Comparison of ENCODE assay signal across 13 cellular contexts in the genomic region with DNA sequence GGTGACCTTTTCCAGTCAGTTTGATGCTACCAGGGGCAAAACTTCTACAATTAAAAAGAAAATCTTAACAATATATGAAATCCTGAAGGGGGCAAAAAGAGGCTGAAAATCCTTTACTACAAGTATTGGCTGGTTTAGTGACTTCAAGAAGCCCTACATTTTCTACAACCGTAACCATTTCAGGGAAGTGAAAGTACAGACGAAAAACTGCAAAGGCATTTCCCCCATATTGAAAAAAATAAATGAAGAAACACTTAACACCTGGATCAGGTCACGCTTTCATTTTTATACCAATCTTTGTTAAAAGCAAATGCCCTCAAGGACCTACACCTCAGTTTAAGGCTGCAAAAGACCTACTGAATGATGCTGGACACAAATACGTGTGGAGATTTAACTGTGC. TPM values are rescaled to one million over a fixed set of nuclear protein-coding genes. Genes with fewer than 3 reads are reported as not detected.
A peak's percentile ranks its signal among the peaks of the same experiment; 100 is the strongest.
DNase-seq lines count a peak whose midpoint lies in the region; ATAC-seq and TF ChIP-seq lines count a peak whose summit lies in the region.
"Had no signal": no experiment of that assay in that cellular context is flagged by ENCODE, and none has a peak within 500 bp of the region (broad histone marks: within the 10 kb centered on the region; RNA-seq: fewer than 3 reads in every experiment).

No MANE protein-coding gene starts in this region.

- intact Hi-C loops in lower leg skin (cut with DNase I; ENCODE audit: low total_unique reads) = no loop called here

- TF ChIP-seq CTCF in lower leg skin (IDR thresholded peaks at IDR 0.05) = no peak

- ATAC-seq in GM18907 (IDR thresholded peaks at IDR 0.05; ENCODE audit: unreplicated experiment) (peak; percentile 71), GM21723 (IDR thresholded peaks at IDR 0.05; ENCODE audit: unreplicated experiment) (peak; percentile 96), HG03354 (IDR thresholded peaks at IDR 0.05; ENCODE audit: poor library complexity, severe bottlenecking, unreplicated experiment) (peak; percentile 86), HG02588 (IDR thresholded peaks at IDR 0.05; ENCODE audit: unreplicated experiment) (no peak)
- ATAC-seq: gastroesophageal sphincter, left colon had no signal

- no peak overlapping the region for H3K4me3 ChIP-seq in lower leg skin (ENCODE audit: low read depth, poor library complexity, severe bottlenecking)
- H3K4me3 ChIP-seq: gastroesophageal sphincter had no signal

- 69 to 77% methylated on average over 4 of the region's 4 CpGs for WGBS in lower leg skin, 2 donors

- DNase-seq in germinal center (ENCODE audit: low spot score) = peak; percentile 50
- DNase-seq in GDM1 (lab: John Stamatoyannopoulos, UW) = no peak
- DNase-seq in NCI-H1436 (lab: John Stamatoyannopoulos, UW) = no peak
- DNase-seq in lower leg skin (ENCODE audit: low spot score in 2 of 2) = no peak
- DNase-seq: activated CD8-positive, alpha-beta memory T cell treated with anti-CD3 and anti-CD28 coated beads for 24 hours; left colon; stimulated activated CD4-positive, alpha-beta T cell treated with anti-CD3 and anti-CD28 coated beads, Interleukin-12 subunit alpha, Interleukin-12 subunit beta, amount 100 ng/mL, for 4 hours; T-helper 1 cell had no signal

- no peak for TF ChIP-seq POLR2A in lower leg skin (IDR thresholded peaks at IDR 0.05)

RNA-seq across cellular contexts. Expression of a gene that starts 38.6 kb away (rescaled TPM):
- 1 to 10 TPM in 2 of 4 donors, not detected in 2; 1.7 to 9.1 TPM for total RNA-seq in lower leg skin

RNA-seq across cellular contexts. Expression of a gene that starts 57.0 kb away (rescaled TPM):
- total RNA-seq in lower leg skin = 100 to 1,000 TPM; 144 to 360 (median 193) TPM
